In the genomic region with DNA sequence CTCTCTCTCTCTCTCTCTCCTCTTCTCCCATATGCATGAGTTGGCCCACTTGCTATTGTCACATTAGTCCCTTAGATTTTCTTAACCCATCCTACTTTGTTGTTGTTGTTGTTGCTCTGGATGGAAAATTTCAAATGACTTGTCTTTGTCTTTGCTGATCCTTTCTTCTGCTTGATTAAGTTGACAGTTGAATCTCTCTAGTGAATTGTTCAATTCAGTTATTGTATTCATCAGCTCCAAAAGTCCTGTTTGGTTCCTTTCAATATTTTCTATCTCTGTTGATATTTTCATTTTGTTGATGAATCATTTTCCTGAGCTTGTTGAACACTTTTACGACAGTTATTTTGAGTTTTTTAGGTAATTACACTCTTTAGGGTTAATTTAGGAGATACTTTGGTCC, we compare ENCODE assay signal across 3 cellular contexts.
TF ChIP-seq lines count a peak whose summit lies in the region.

No MANE protein-coding gene starts in this region.

TF ChIP-seq in HCT116, 20 proteins besides CTCF, POLR2A, EP300 and RAD21 (continued from another document):
- TF ChIP-seq SRF (IDR thresholded peaks at IDR 0.05; ENCODE audit: low read depth) (no peak), JUND (IDR thresholded peaks at IDR 0.05) (no peak), FOSL1 (IDR thresholded peaks at IDR 0.05; ENCODE audit: low read depth) (no peak), CBX3 (IDR thresholded peaks at IDR 0.05; ENCODE audit: low read depth) (0 out of 2 replicates have a peak, but pooled peaks have one; percentile 14), EZH2phosphoT487 (IDR thresholded peaks at IDR 0.05; ENCODE audit: borderline replicate concordance) (no peak)
- TF ChIP-seq, protein P1, sequence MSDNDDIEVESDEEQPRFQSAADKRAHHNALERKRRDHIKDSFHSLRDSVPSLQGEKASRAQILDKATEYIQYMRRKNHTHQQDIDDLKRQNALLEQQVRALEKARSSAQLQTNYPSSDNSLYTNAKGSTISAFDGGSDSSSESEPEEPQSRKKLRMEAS (IDR thresholded peaks at IDR 0.05), result no peak

TF ChIP-seq in HEK293, 187 proteins besides CTCF, POLR2A, EP300 and RAD21 (continued from another document):
- no peak for TF ChIP-seq ZNF274 (IDR thresholded peaks at IDR 0.05; ENCODE audit: low read length)
- TF ChIP-seq ZNF274 (tag by site-specific recombination; IDR thresholded peaks at IDR 0.05; ENCODE audit: borderline replicate concordance), result no peak

TF ChIP-seq in K562, 482 proteins besides CTCF, POLR2A, EP300 and RAD21:
- TF ChIP-seq, protein P2, sequence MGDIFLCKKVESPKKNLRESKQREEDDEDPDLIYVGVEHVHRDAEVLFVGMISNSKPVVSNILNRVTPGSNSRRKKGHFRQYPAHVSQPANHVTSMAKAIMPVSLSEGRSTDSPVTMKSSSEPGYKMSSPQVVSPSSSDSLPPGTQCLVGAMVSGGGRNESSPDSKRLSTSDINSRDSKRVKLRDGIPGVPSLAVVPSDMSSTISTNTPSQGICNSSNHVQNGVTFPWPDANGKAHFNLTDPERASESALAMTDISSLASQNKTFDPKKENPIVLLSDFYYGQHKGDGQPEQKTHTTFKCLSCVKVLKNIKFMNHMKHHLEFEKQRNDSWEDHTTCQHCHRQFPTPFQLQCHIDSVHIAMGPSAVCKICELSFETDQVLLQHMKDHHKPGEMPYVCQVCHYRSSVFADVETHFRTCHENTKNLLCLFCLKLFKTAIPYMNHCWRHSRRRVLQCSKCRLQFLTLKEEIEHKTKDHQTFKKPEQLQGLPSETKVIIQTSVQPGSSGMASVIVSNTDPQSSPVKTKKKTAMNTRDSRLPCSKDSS (IDR thresholded peaks at IDR 0.05; ENCODE audit: low read depth, partially characterized antibody), result peak; percentile 25
- no peak for TF ChIP-seq RFX1 (IDR thresholded peaks at IDR 0.05)
- TF ChIP-seq CBX3 (IDR thresholded peaks at IDR 0.05; ENCODE audit: borderline replicate concordance in 1 of 2, low read length in 2 of 2), result peak in 1 of 2 experiments; percentile 51; a peak in 1 of 3 replicates
